In genomic region chr7:47639495-47640110, GRCh38 we compare ENCODE assay signal across 17 cellular contexts. TPM values are rescaled to one million over a fixed set of nuclear protein-coding genes. Genes with fewer than 3 reads are reported as not detected.
DNase-seq lines count a peak whose midpoint lies in the region; ATAC-seq and TF ChIP-seq lines count a peak whose summit lies in the region.
"Had no signal": no experiment of that assay in that cellular context is flagged by ENCODE, and none has a peak within 500 bp of the region (broad histone marks: within the 10 kb centered on the region; RNA-seq: fewer than 3 reads in every experiment).

No MANE protein-coding gene starts in this region.

- peaks cover 34 to 66% (median 60%) of the 10 kb centered on the region in 10 experiments for H3K4me1 ChIP-seq in BLaER1 treated with 17β-estradiol and CSF1 and Interleukin-3, amounts not matched to agents 10 nM and 100 nM
- H3K4me1 ChIP-seq in mesenchymal stem cell (ENCODE audit: control insufficient read depth, insufficient read depth, low read depth, low read length), result peaks cover 17% of the 10 kb centered on the region
- H3K4me1 ChIP-seq in sigmoid colon, result peaks cover 0 to 70% (median 61%) of the 10 kb centered on the region in 4 donors

- H2AK5ac ChIP-seq in mesenchymal stem cell (ENCODE audit: low read length, severe bottlenecking), result peak overlapping the region; percentile 53

- H3K4me1 Mint-ChIP-seq in brain, result peaks cover 64% of the 10 kb centered on the region

- H3K27ac ChIP-seq in BLaER1 treated with 17β-estradiol and CSF1 and Interleukin-3, amounts not matched to agents 10 nM and 100 nM, result no peak overlapping the region
- H3K27ac ChIP-seq in mesenchymal stem cell (ENCODE audit: low read length, poor library complexity, severe bottlenecking), result no peak overlapping the region
- H3K27ac ChIP-seq in sigmoid colon, result peak overlapping the region; percentile 30 to 76 (median 56)
- H3K27ac ChIP-seq: Peyer's patch had no signal

- no peak overlapping the region for H3K23ac ChIP-seq in mesenchymal stem cell (ENCODE audit: low read length in 2 of 2)

- no peaks in the 10 kb centered on the region for H3K79me1 ChIP-seq in mesenchymal stem cell (replicated peaks; ENCODE audit: low read length, poor library complexity, severe bottlenecking)

- peak overlapping the region; percentile 50 for H4K8ac ChIP-seq in mesenchymal stem cell (ENCODE audit: low read length)

- no peak overlapping the region for H3K14ac ChIP-seq in mesenchymal stem cell (ENCODE audit: low read length in 2 of 2)

- peak overlapping the region in 7 of 11 experiments; percentile 13 to 99 (median 43); a peak in 12 of 22 replicates for H3K4me2 ChIP-seq in BLaER1 treated with 17β-estradiol and CSF1 and Interleukin-3, amounts not matched to agents 10 nM and 100 nM
- no peak overlapping the region for H3K4me2 ChIP-seq in mesenchymal stem cell (ENCODE audit: low read length, poor library complexity, severe bottlenecking)

- no peak overlapping the region for H3K4me3 Mint-ChIP-seq in brain
- H3K4me3 Mint-ChIP-seq: HFFc6 had no signal

- peak overlapping the region; percentile 18 to 92 for H2BK12ac ChIP-seq in mesenchymal stem cell (ENCODE audit: low read length in 2 of 2)

- peak overlapping the region in 3 of 5 experiments; percentile 1 to 80 (median 24) for H3K27ac Mint-ChIP-seq in brain
- H3K27ac Mint-ChIP-seq: HFFc6 had no signal

- H3K4ac ChIP-seq in mesenchymal stem cell (ENCODE audit: low read depth in 1 of 2, low read length in 2 of 2), result peak overlapping the region in 1 of 2 experiments; percentile 44

- H4K91ac ChIP-seq in mesenchymal stem cell (ENCODE audit: low read length), result peak overlapping the region; percentile 34

- DNase-seq in mesenchymal stem cell, result no peak
- no peak for DNase-seq in sigmoid colon
- no peak for DNase-seq in inferior parietal cortex (ENCODE audit: extremely low spot score)
- no peak for DNase-seq in NCI-H2227 treated with DMSO at 0.1 percent for 48 hours (lab: John Stamatoyannopoulos, UW)
- DNase-seq: EL, GOT3, HFFc6, MG63, NCI-H1105, NCI-H1694 treated with DMSO at 0.1 percent for 48 hours, NCI-H446, Peyer's patch, Right ventricle myocardium superior had no signal

- intact Hi-C loops in sigmoid colon (cut with DNase I), result loop anchor here (5.0 to 10.0 kb wide), 4 partner anchors 42 to 145 kb away; no protein-coding TSS in a partner anchor

- H3K36me3 Mint-ChIP-seq in brain, result peaks cover 9% of the 10 kb centered on the region

- peaks cover 12 to 36% (median 23%) of the 10 kb centered on the region in 5 experiments for H3K9me3 Mint-ChIP-seq in brain

- ATAC-seq in HG02840 (IDR thresholded peaks at IDR 0.05; ENCODE audit: low FRiP score, unreplicated experiment), result no peak
- no peak for ATAC-seq in GM21515 (IDR thresholded peaks at IDR 0.05; ENCODE audit: unreplicated experiment)

- H3K4me3 ChIP-seq in BLaER1 treated with 17β-estradiol and CSF1 and Interleukin-3, amounts not matched to agents 10 nM and 100 nM, result no peak overlapping the region
- H3K4me3 ChIP-seq in mesenchymal stem cell (ENCODE audit: insufficient read depth in 1 of 2, low read depth in 1 of 2, low read length in 2 of 2) (no peak overlapping the region), sigmoid colon (no peak overlapping the region)
- H3K4me3 ChIP-seq: MG63, Peyer's patch had no signal

- no peak overlapping the region for H3K18ac ChIP-seq in mesenchymal stem cell (ENCODE audit: low read depth in 1 of 2, low read length in 2 of 2)

- TF ChIP-seq EP300 in sigmoid colon (IDR thresholded peaks at IDR 0.05), result no peak

- no peaks in the 10 kb centered on the region for H4K20me1 ChIP-seq in BLaER1 treated with 17β-estradiol and CSF1 and Interleukin-3, amounts not matched to agents 10 nM and 100 nM

- no peak overlapping the region for H3K9ac ChIP-seq in BLaER1 treated with 17β-estradiol and CSF1 and Interleukin-3, amounts not matched to agents 10 nM and 100 nM
- no peak overlapping the region for H3K9ac ChIP-seq in mesenchymal stem cell (ENCODE audit: low read length)

- TF ChIP-seq POLR2A in sigmoid colon (IDR thresholded peaks at IDR 0.05), result no peak

- H3K36me3 ChIP-seq in BLaER1 treated with 17β-estradiol and CSF1 and Interleukin-3, amounts not matched to agents 10 nM and 100 nM, result no peaks in the 10 kb centered on the region
- H3K36me3 ChIP-seq in mesenchymal stem cell (ENCODE audit: control insufficient read depth in 1 of 2, insufficient read depth in 2 of 2, low read depth in 1 of 2, low read length in 2 of 2) (no peaks in the 10 kb centered on the region), sigmoid colon (no peaks in the 10 kb centered on the region)
- H3K36me3 ChIP-seq: MG63, Peyer's patch had no signal

- no peak overlapping the region for H2BK15ac ChIP-seq in mesenchymal stem cell (ENCODE audit: low read depth, poor library complexity, severe bottlenecking)

- peaks cover 9% of the 10 kb centered on the region for H3K27me3 Mint-ChIP-seq in brain

- no peak overlapping the region for H2BK120ac ChIP-seq in mesenchymal stem cell (ENCODE audit: low read depth, low read length)

- WGBS in mesenchymal stem cell, result 96% methylated on average over 3 of the region's 3 CpGs
- WGBS in sigmoid colon, 2 donors, result 75 to 91% methylated on average over 3 of the region's 3 CpGs

- H2AFZ ChIP-seq in mesenchymal stem cell (ENCODE audit: low read depth, low read length), result no peak overlapping the region

- peaks cover 0 to 16% (median 0%) of the 10 kb centered on the region in 11 experiments; a peak in 2 of 22 replicates for H3K27me3 ChIP-seq in BLaER1 treated with 17β-estradiol and CSF1 and Interleukin-3, amounts not matched to agents 10 nM and 100 nM
- peaks cover 0 to 55% of the 10 kb centered on the region in 2 experiments for H3K27me3 ChIP-seq in mesenchymal stem cell (ENCODE audit: control insufficient read depth in 1 of 2, insufficient read depth in 1 of 2, low read length in 2 of 2)
- H3K27me3 ChIP-seq in sigmoid colon, result no peaks in the 10 kb centered on the region
- H3K27me3 ChIP-seq: MG63, Peyer's patch had no signal

- no peak overlapping the region for H2BK5ac ChIP-seq in mesenchymal stem cell (ENCODE audit: low read depth, low read length, poor library complexity, severe bottlenecking)

- peaks cover 14 to 30% (median 19%) of the 10 kb centered on the region in 11 experiments for H3K9me3 ChIP-seq in BLaER1 treated with 17β-estradiol and CSF1 and Interleukin-3, amounts not matched to agents 10 nM and 100 nM (replicated peaks in 1 of 11)
- peaks cover 7% of the 10 kb centered on the region for H3K9me3 ChIP-seq in mesenchymal stem cell (ENCODE audit: control insufficient read depth, low read length)
- no peaks in the 10 kb centered on the region for H3K9me3 ChIP-seq in sigmoid colon
- H3K9me3 ChIP-seq: Peyer's patch had no signal

- no peak for TF ChIP-seq CTCF in brain (conservative IDR thresholded peaks at IDR 0.05)
- TF ChIP-seq CTCF in sigmoid colon (IDR thresholded peaks at IDR 0.05), result no peak

RNA-seq across cellular contexts. Expression of gene TNS3, which starts 57.7 kb away (rescaled TPM):
- polyA plus RNA-seq in brain (ENCODE audit: insufficient read depth, low read depth, low replicate concordance), result 28.1 TPM
- polyA plus RNA-seq in mesenchymal stem cell (2013, experiment 1 of 2), result 142 TPM
- 136 TPM for polyA plus RNA-seq in mesenchymal stem cell (2013, experiment 2 of 2)
- 10 to 100 TPM; 17.8 to 43.8 (median 28.2) TPM for total RNA-seq in sigmoid colon
- polyA plus RNA-seq in sigmoid colon, result 10 to 100 TPM; 17.4 to 29.6 (median 28.8) TPM

Comparison
In these comparisons a context has a peak if more than half of its experiments do, and no peak if none do; other contexts are left out.
1. H3K27ac ChIP-seq: peak in sigmoid colon (4 of 4); none in BLaER1 treated with 17β-estradiol and CSF1 and Interleukin-3, amounts not matched to agents 10 nM and 100 nM (0 of 11) and mesenchymal stem cell (single experiment).